In genomic region chr21:45541221-45542039, GRCh38 we compare ENCODE assay signal across 8 cellular contexts. TPM values are rescaled to one million over a fixed set of nuclear protein-coding genes. Genes with fewer than 3 reads are reported as not detected.
DNase-seq lines count a peak whose midpoint lies in the region; ATAC-seq, FAIRE-seq and TF ChIP-seq lines count a peak whose summit lies in the region.

No MANE protein-coding gene starts in this region.

- POLR2A ChIA-PET in HCT116 (lab: Charles Lee) = no interaction called here
- POLR2A ChIA-PET in endothelial cell of umbilical vein (lab: Charles Lee) = no interaction called here

- H3K36me3 ChIP-seq in HCT116 (ENCODE audit: control insufficient read depth in 1 of 2, insufficient read depth in 2 of 2, low read length in 2 of 2) (peaks cover 0 to 11% of the 10 kb centered on the region in 2 experiments; a peak in 2 of 4 replicates), endothelial cell of umbilical vein (ENCODE audit: control insufficient read depth in 2 of 2, extremely low read depth in 1 of 2, insufficient read depth in 2 of 2, low read length in 2 of 2) (no peaks in the 10 kb centered on the region)

- H3K4me1 ChIP-seq in HCT116 (ENCODE audit: control insufficient read depth in 1 of 2, insufficient read depth in 2 of 2, low read length in 2 of 2) (peaks cover 4 to 18% of the 10 kb centered on the region in 2 experiments), endothelial cell of umbilical vein (ENCODE audit: control insufficient read depth, extremely low read depth, insufficient read depth, low read length) (peaks cover 9% of the 10 kb centered on the region), mononuclear cell (ENCODE audit: insufficient read depth, low read length) (peaks cover 33% of the 10 kb centered on the region)

- H2AFZ ChIP-seq in HCT116 (ENCODE audit: low read depth, low read length, poor library complexity, severe bottlenecking) (no peak overlapping the region), endothelial cell of umbilical vein (ENCODE audit: low read depth, low read length) (peak overlapping the region; percentile 5)

- TF ChIP-seq POLR2A in HCT116 (IDR thresholded peaks at IDR 0.05; ENCODE audit: borderline replicate concordance, extremely low read depth, insufficient read depth, insufficient read length) = no peak
- TF ChIP-seq POLR2A in endothelial cell of umbilical vein (IDR thresholded peaks at IDR 0.05; ENCODE audit: low read depth, low read length) = peak; percentile 40

- no peaks in the 10 kb centered on the region for H3K27me3 ChIP-seq in HCT116 (ENCODE audit: insufficient read depth, low read length)
- H3K27me3 ChIP-seq in endothelial cell of umbilical vein (ENCODE audit: control insufficient read depth in 2 of 2, insufficient read depth in 2 of 2, low read length in 2 of 2) = no peaks in the 10 kb centered on the region
- H3K27me3 ChIP-seq in mononuclear cell (ENCODE audit: insufficient read depth, low read length) = no peaks in the 10 kb centered on the region

- TF ChIP-seq RAD21 in HCT116 (IDR thresholded peaks at IDR 0.05; ENCODE audit: low read depth) = no peak

- H3K79me2 ChIP-seq in HCT116 (ENCODE audit: insufficient read depth, low read length) (peaks cover 48% of the 10 kb centered on the region), endothelial cell of umbilical vein (ENCODE audit: control insufficient read depth, insufficient read depth, low read length) (peaks cover 42% of the 10 kb centered on the region)

- H4K20me1 ChIP-seq in HCT116 (ENCODE audit: insufficient read depth) (no peaks in the 10 kb centered on the region), endothelial cell of umbilical vein (replicated peaks; ENCODE audit: control insufficient read depth, extremely low read depth, insufficient read depth, low read length) (no peaks in the 10 kb centered on the region)

- H3K9me2 ChIP-seq in HCT116 (ENCODE audit: insufficient read depth) = no peaks in the 10 kb centered on the region

- H3K9ac ChIP-seq in HCT116 (ENCODE audit: low read length) (peak overlapping the region; percentile 97), endothelial cell of umbilical vein (replicated peaks; ENCODE audit: extremely low read depth, insufficient read depth, low read length) (peak overlapping the region; percentile 35)

- DNase-seq in D341Med (ENCODE audit: low spot score) = peak; percentile 92
- peak; percentile 31 for DNase-seq in HCT116 (ENCODE audit: low read depth, low spot score)
- DNase-seq in NCI-H460 (ENCODE audit: extremely low read depth, low read depth) = peak; percentile 30
- peak in 2 of 3 experiments; percentile 46 to 68 for DNase-seq in activated CD8-positive, alpha-beta memory T cell treated with anti-CD3 and anti-CD28 coated beads for 48 hours (ENCODE audit: low read depth in 2 of 3, low spot score in 2 of 3)
- DNase-seq in endothelial cell of umbilical vein (ENCODE audit: low read depth, low spot score) = peak; percentile 53
- DNase-seq in stimulated activated CD8-positive, alpha-beta memory T cell treated with anti-CD3 and anti-CD28 coated beads, Interleukin-4, amount 100 ng/mL, for 4 hours (ENCODE audit: low read depth in 2 of 2, low spot score in 1 of 2) = peak; percentile 51 to 67

- H3K4me3 ChIP-seq in HCT116 (replicated peaks in 1 of 2; ENCODE audit: low read depth in 1 of 2, low read length in 2 of 2) (peak overlapping the region; percentile 70 to 92), endothelial cell of umbilical vein (replicated peaks in 1 of 3; ENCODE audit: insufficient read depth in 1 of 3, low read depth in 1 of 3, low read length in 3 of 3) (peak overlapping the region; percentile 47 to 79 (median 59)), mononuclear cell (ENCODE audit: low read length) (peak overlapping the region; percentile 34)

- H3K27ac ChIP-seq in HCT116 (ENCODE audit: low read depth, low read length) = peak overlapping the region; percentile 63
- H3K27ac ChIP-seq in endothelial cell of umbilical vein (ENCODE audit: insufficient read depth, low read depth, low read length) = peak overlapping the region; percentile 36

- ATAC-seq in HCT116 (peak; percentile 84), GM21390 (IDR thresholded peaks at IDR 0.05; ENCODE audit: unreplicated experiment) (no peak)

- TSS peak; percentile 70 for BruUV-seq in HCT116 (replicated peaks; lab: Mats Ljungman, UMichigan)
- BruUV-seq in endothelial cell of umbilical vein (replicated peaks; lab: Mats Ljungman, UMichigan) = TSS peak; percentile 50

- H3K9me1 ChIP-seq in endothelial cell of umbilical vein (replicated peaks; ENCODE audit: control insufficient read depth, extremely low read depth, insufficient read depth, low read length) = no peaks in the 10 kb centered on the region

- H3K4me2 ChIP-seq in HCT116 (ENCODE audit: low read length) = peak overlapping the region; percentile 99
- H3K4me2 ChIP-seq in endothelial cell of umbilical vein (ENCODE audit: insufficient read depth, low read length) = peak overlapping the region; percentile 81

- TF ChIP-seq CTCF in HCT116 (IDR thresholded peaks at IDR 0.05 in 2 of 3, conservative IDR thresholded peaks at IDR 0.05 in 1 of 3; ENCODE audit: borderline replicate concordance in 1 of 3, insufficient read depth in 1 of 3, low read depth in 2 of 3, low read length in 2 of 3) (no peak), endothelial cell of umbilical vein (IDR thresholded peaks at IDR 0.05; ENCODE audit: extremely low read depth in 1 of 2, insufficient read depth in 1 of 2, low read depth in 1 of 2, low read length in 2 of 2) (no peak)

- CTCF ChIA-PET in HCT116 (lab: Charles Lee) = no interaction called here
- CTCF ChIA-PET in endothelial cell of umbilical vein (lab: Charles Lee) = interaction anchor here (1.3 kb wide), 1 partner anchor 401 kb away, joined by 3 read pairs; no protein-coding TSS in a partner anchor

- RAD21 ChIA-PET in HCT116 (lab: Charles Lee; ENCODE audit: low non-redundant PET in 1 of 2, low total read pairs in 2 of 2, uncharacterized antibody in 2 of 2, unreplicated experiment in 2 of 2) = no interaction called here

- dilution Hi-C loops in endothelial cell of umbilical vein (cut with MboI; ENCODE audit: extremely low pct_ligation_motif_present, low sequenced_read_pairs) = no loop called here

- intact Hi-C loops in HCT116 (cut with micrococcal nuclease) = no loop called here
- intact Hi-C loops in endothelial cell of umbilical vein (cut with micrococcal nuclease) = no loop called here

- no peaks in the 10 kb centered on the region for H3K9me3 ChIP-seq in HCT116 (ENCODE audit: control insufficient read depth in 1 of 2, insufficient read depth in 1 of 2, low read depth in 1 of 2, low read length in 2 of 2)
- no peaks in the 10 kb centered on the region for H3K9me3 ChIP-seq in endothelial cell of umbilical vein (replicated peaks; ENCODE audit: control insufficient read depth, insufficient read depth, low read length)
- H3K9me3 ChIP-seq in mononuclear cell (ENCODE audit: low read depth, low read length) = no peaks in the 10 kb centered on the region

- peak; percentile 81 for FAIRE-seq in endothelial cell of umbilical vein (lab: Jason Lieb, UNC)

TF ChIP-seq in HCT116, 20 proteins besides CTCF, POLR2A, EP300 and RAD21 (continues in another document):
- no peak for TF ChIP-seq SRF (IDR thresholded peaks at IDR 0.05; ENCODE audit: low read depth)
- no peak for TF ChIP-seq ZBTB33 (IDR thresholded peaks at IDR 0.05; ENCODE audit: extremely low read depth, insufficient replicate concordance, low read length)

TF ChIP-seq in endothelial cell of umbilical vein, 7 proteins besides CTCF, POLR2A, EP300 and RAD21:
- TF ChIP-seq EZH2 (IDR thresholded peaks at IDR 0.05; ENCODE audit: borderline replicate concordance, low read depth, low read length, severe bottlenecking) = no peak
- peak; percentile 68 for TF ChIP-seq POLR2AphosphoS5 (IDR thresholded peaks at IDR 0.05; ENCODE audit: insufficient read depth, low read depth, low read length)
- peak; percentile 77 for TF ChIP-seq MAX (IDR thresholded peaks at IDR 0.05; ENCODE audit: insufficient read depth, insufficient read length)
- peak; percentile 74 for TF ChIP-seq MYC (IDR thresholded peaks at IDR 0.05; ENCODE audit: low read depth, low read length)

RNA-seq across cellular contexts. Expression of gene SLC19A1, which starts 0.8 kb away (rescaled TPM):
- 50.2 TPM for total RNA-seq in HCT116 (2021; ENCODE audit: unreplicated experiment)
- 23.8 and 27.8 TPM in 2 replicates for polyA plus RNA-seq in HCT116 (2012)
- 11.5 and 14.9 TPM in 2 replicates for total RNA-seq in NCI-H460 (2014; rRNA removed; shearing (Covaris generic))
- polyA plus RNA-seq in NCI-H460 (2014; cell fraction: nucleus; rRNA removed) = 31.1 and 31.3 TPM in 2 replicates
- total RNA-seq in endothelial cell of umbilical vein = 54.6 and 58.9 TPM in 2 replicates
- 36.3 and 55.0 TPM in 2 replicates for polyA plus RNA-seq in endothelial cell of umbilical vein
- 16.9 and 19.9 TPM in 2 replicates for polyA plus RNA-seq in endothelial cell of umbilical vein (2011; cell fraction: cytosol; rRNA removed)
- polyA plus RNA-seq in endothelial cell of umbilical vein (2011; cell fraction: nucleus; rRNA removed) = 18.7 and 21.4 TPM in 2 replicates
- polyA plus RNA-seq in endothelial cell of umbilical vein (2012) = 32.8 and 34.1 TPM in 2 replicates
- 26.8 and 29.9 TPM in 2 replicates for polyA minus RNA-seq in endothelial cell of umbilical vein
- polyA minus RNA-seq in endothelial cell of umbilical vein (2011; cell fraction: cytosol; rRNA and poly(A)+ RNA removed) = 39.4 TPM
- polyA minus RNA-seq in endothelial cell of umbilical vein (2011; cell fraction: nucleus; rRNA and poly(A)+ RNA removed) = 14.9 and 17.1 TPM in 2 replicates
- 10.6 TPM for total RNA-seq in mononuclear cell

Comparison
In these comparisons a context has a peak if more than half of its experiments do, and no peak if none do; other contexts are left out.
1. DNase-seq: peak in every context shown above with its lines; median percentile 92 in D341Med; 59 in stimulated activated CD8-positive, alpha-beta memory T cell treated with anti-CD3 and anti-CD28 coated beads, Interleukin-4, amount 100 ng/mL, for 4 hours; 57 in activated CD8-positive, alpha-beta memory T cell treated with anti-CD3 and anti-CD28 coated beads for 48 hours; 53 in endothelial cell of umbilical vein; 31 in HCT116; 30 in NCI-H460.